Comparison of ENCODE assay signal across 29 cellular contexts in the genomic region with DNA sequence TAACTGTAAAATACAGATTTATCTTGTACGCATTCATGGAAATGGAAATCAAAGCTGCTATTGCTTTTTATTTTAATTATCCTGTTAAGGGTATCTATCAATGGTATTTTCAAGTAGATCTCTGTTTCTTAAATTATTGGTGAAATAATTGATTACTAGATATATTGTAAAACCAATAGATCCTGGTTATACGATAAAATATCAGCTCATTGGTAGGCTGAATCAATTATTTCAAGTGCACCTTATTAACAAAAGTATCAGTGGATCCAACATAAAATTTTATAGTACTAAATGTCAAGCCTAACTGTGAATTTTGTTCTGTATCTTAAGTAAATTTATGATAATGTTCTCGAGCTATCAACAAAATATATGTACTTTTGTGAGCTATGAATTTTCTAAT.
"Had no signal": no experiment of that assay in that cellular context is flagged by ENCODE, and none has a peak within 500 bp of the region (broad histone marks: within the 10 kb centered on the region; RNA-seq: fewer than 3 reads in every experiment).

No MANE protein-coding gene starts in this region.

- H2AFZ ChIP-seq: neural progenitor cell, parathyroid adenoma had no signal

- H3K27ac ChIP-seq: neural progenitor cell, ovary, parathyroid adenoma, psoas muscle, right lobe of liver, sigmoid colon, suprapubic skin, testis, tibial artery, transverse colon, upper lobe of right lung, uterus had no signal

- H3K36me3 ChIP-seq: ovary, sigmoid colon, suprapubic skin, transverse colon, upper lobe of right lung, uterus had no signal

- H3K27me3 ChIP-seq: neural progenitor cell, ovary, right lobe of liver, sigmoid colon, suprapubic skin, testis, tibial artery, transverse colon, upper lobe of right lung, uterus had no signal

- H3K9me3 Mint-ChIP-seq: natural killer cell; nephron; neural progenitor cell; stimulated activated memory B cell treated with anti-CD40 and anti-IgM and Interleukin-4, amounts not matched to agents 10 μg/mL and 1 μg/mL and 100 μg/mL, for 72 hours; stimulated activated naive CD8-positive, alpha-beta T cell treated with anti-CD3 and anti-CD28 coated beads, Interleukin-15, amount 100 ng/mL, for 72 hours; type B pancreatic cell had no signal

- DNase-seq: natural killer cell; occipital lobe; ovary; posterior cingulate gyrus; psoas muscle; right cardiac atrium; right lobe of liver; sigmoid colon; small intestine; stimulated activated CD4-positive, alpha-beta T cell treated with anti-CD3 and anti-CD28 coated beads, Interleukin-15, amount 100 ng/mL, for 24 hours; stimulated activated CD4-positive, alpha-beta T cell treated with anti-CD3 and anti-CD28 coated beads, Interleukin-4, amount 100 ng/mL, for 1 hour; stimulated activated CD4-positive, alpha-beta T cell treated with anti-CD3 and anti-CD28 coated beads, Interleukin-4, amount 100 ng/mL, for 4 hours; stimulated activated CD8-positive, alpha-beta memory T cell treated with anti-CD3 and anti-CD28 coated beads, Interleukin-4, amount 100 ng/mL, for 48 hours; stimulated activated naive CD4-positive, alpha-beta T cell; stimulated activated naive CD8-positive, alpha-beta T cell treated with anti-CD3 and anti-CD28 coated beads, Interleukin-15, amount 100 ng/mL, for 72 hours; stimulated activated naive CD8-positive, alpha-beta T cell treated with anti-CD3 and anti-CD28 coated beads, Interleukin-15, Interleukin-2, amounts not matched to agents 100 U/mL and 50 U/mL, for 24 hours; substantia nigra; testis; tibial artery; transverse colon; upper lobe of right lung; uterus had no signal

- ATAC-seq: natural killer cell; psoas muscle; right cardiac atrium; right lobe of liver; stimulated activated memory B cell treated with anti-CD40 and anti-IgM and Interleukin-4, amounts not matched to agents 10 μg/mL and 1 μg/mL and 100 μg/mL, for 72 hours; stimulated activated naive CD8-positive, alpha-beta T cell treated with anti-CD3 and anti-CD28 coated beads, Interleukin-15, amount 100 ng/mL, for 72 hours; stimulated activated naive CD8-positive, alpha-beta T cell treated with anti-CD3 and anti-CD28 coated beads, Interleukin-15, Interleukin-2, amounts not matched to agents 100 U/mL and 50 U/mL, for 24 hours; upper lobe of right lung had no signal

- H3K36me3 Mint-ChIP-seq: natural killer cell had no signal

- H3K9me3 ChIP-seq: ovary, psoas muscle, right lobe of liver, sigmoid colon, suprapubic skin, testis, tibial artery, transverse colon, upper lobe of right lung, uterus had no signal

- H3K27me3 Mint-ChIP-seq: progenitor cell of endocrine pancreas; stimulated activated memory B cell treated with anti-CD40 and anti-IgM and Interleukin-4, amounts not matched to agents 10 μg/mL and 1 μg/mL and 100 μg/mL, for 72 hours; stimulated activated naive CD8-positive, alpha-beta T cell treated with anti-CD3 and anti-CD28 coated beads, Interleukin-15, amount 100 ng/mL, for 72 hours; type B pancreatic cell had no signal

- H3K4me3 Mint-ChIP-seq: natural killer cell; nephron; neural progenitor cell; stimulated activated memory B cell treated with anti-CD40 and anti-IgM and Interleukin-4, amounts not matched to agents 10 μg/mL and 1 μg/mL and 100 μg/mL, for 72 hours; stimulated activated naive CD8-positive, alpha-beta T cell treated with anti-CD3 and anti-CD28 coated beads, Interleukin-15, amount 100 ng/mL, for 72 hours; type B pancreatic cell had no signal

- FAIRE-seq: small intestine had no signal

- H3K4me1 Mint-ChIP-seq: natural killer cell; nephron; neural progenitor cell; stimulated activated memory B cell treated with anti-CD40 and anti-IgM and Interleukin-4, amounts not matched to agents 10 μg/mL and 1 μg/mL and 100 μg/mL, for 72 hours; stimulated activated naive CD8-positive, alpha-beta T cell treated with anti-CD3 and anti-CD28 coated beads, Interleukin-15, amount 100 ng/mL, for 72 hours had no signal

- H3K4me3 ChIP-seq: neural progenitor cell, ovary, psoas muscle, right lobe of liver, sigmoid colon, suprapubic skin, testis, tibial artery, transverse colon, upper lobe of right lung, uterus had no signal

- H3K4me1 ChIP-seq: neural progenitor cell, psoas muscle, sigmoid colon, suprapubic skin, testis, tibial artery, upper lobe of right lung, uterus had no signal

- H3K9ac ChIP-seq: neural progenitor cell, parathyroid adenoma had no signal

- H3K27ac Mint-ChIP-seq: natural killer cell; nephron; neural progenitor cell; progenitor cell of endocrine pancreas; stimulated activated memory B cell treated with anti-CD40 and anti-IgM and Interleukin-4, amounts not matched to agents 10 μg/mL and 1 μg/mL and 100 μg/mL, for 72 hours; stimulated activated naive CD8-positive, alpha-beta T cell treated with anti-CD3 and anti-CD28 coated beads, Interleukin-15, amount 100 ng/mL, for 72 hours; type B pancreatic cell had no signal

- H3K4me2 ChIP-seq: neural progenitor cell had no signal
